In genomic region chr7:149414745-149415390, GRCh38 we compare ENCODE assay signal across 8 cellular contexts. TPM values are rescaled to one million over a fixed set of nuclear protein-coding genes. Genes with fewer than 3 reads are reported as not detected.
DNase-seq lines count a peak whose midpoint lies in the region; ATAC-seq, FAIRE-seq and TF ChIP-seq lines count a peak whose summit lies in the region.

No MANE protein-coding gene starts in this region.

- DNase-seq in LHCN-M2 (ENCODE audit: low read depth) (peak; percentile 12), body of pancreas (peak; percentile 28 to 46 (median 38)), small intestine (peak; percentile 3), Kasumi-1 (lab: John Stamatoyannopoulos, UW) (no peak), GM19240 (ENCODE audit: insufficient read length, low spot score) (no peak), GF-D8 (lab: John Stamatoyannopoulos, UW) (no peak)

- FAIRE-seq in small intestine (lab: Jason Lieb, UNC), result no peak

- H3K4me3 ChIP-seq in body of pancreas, result no peak overlapping the region
- peak overlapping the region; percentile 84 for H3K4me3 ChIP-seq in iPS-18c (ENCODE audit: insufficient read depth, low read depth, low read length)
- H3K4me3 ChIP-seq in small intestine (ENCODE audit: low read depth in 1 of 2, low read length in 2 of 2), result no peak overlapping the region

- intact Hi-C loops in body of pancreas (cut with DNase I), result no loop called here

- H3K36me3 ChIP-seq in body of pancreas (replicated peaks in 1 of 2; ENCODE audit: insufficient read depth in 1 of 2, low read depth in 2 of 2) (no peaks in the 10 kb centered on the region), small intestine (ENCODE audit: control insufficient read depth in 2 of 2, insufficient read depth in 2 of 2, low read length in 2 of 2) (no peaks in the 10 kb centered on the region)

- H3K9me3 ChIP-seq in body of pancreas, result no peaks in the 10 kb centered on the region
- H3K9me3 ChIP-seq in iPS-18c (ENCODE audit: control insufficient read depth, insufficient read depth, low read length), result no peaks in the 10 kb centered on the region
- no peaks in the 10 kb centered on the region for H3K9me3 ChIP-seq in small intestine (ENCODE audit: control insufficient read depth, low read depth)

- no peak for TF ChIP-seq CTCF in body of pancreas (IDR thresholded peaks at IDR 0.05)

- TF ChIP-seq POLR2A in body of pancreas (IDR thresholded peaks at IDR 0.05), result no peak

- ATAC-seq in body of pancreas, result no peak
- no peak for ATAC-seq in HG03196 (IDR thresholded peaks at IDR 0.05; ENCODE audit: unreplicated experiment)

- H3K27ac ChIP-seq in body of pancreas (no peak overlapping the region), small intestine (ENCODE audit: low read depth in 1 of 2, low read length in 1 of 2) (peak overlapping the region in 1 of 2 donors; percentile 1)

- WGBS in body of pancreas, 2 donors, result 6 to 8% methylated on average over 31 to 36 of the region's 36 CpGs
- 7 to 30% (median 22%) methylated on average over 36 of the region's 36 CpGs for WGBS in small intestine, 3 donors

- H3K27me3 ChIP-seq in body of pancreas, result no peaks in the 10 kb centered on the region
- H3K27me3 ChIP-seq in small intestine (ENCODE audit: control insufficient read depth in 2 of 2, insufficient read depth in 2 of 2, low read length in 2 of 2), result peaks cover 0 to 5% of the 10 kb centered on the region in 2 donors

- H3K4me1 ChIP-seq in body of pancreas (peaks cover 6% of the 10 kb centered on the region), small intestine (ENCODE audit: control insufficient read depth in 2 of 2, insufficient read depth in 1 of 2, low read depth in 1 of 2, low read length in 1 of 2) (no peaks in the 10 kb centered on the region)

RNA-seq across cellular contexts. Expression of gene ZNF777, which starts 46.0 kb away (rescaled TPM):
- total RNA-seq in LHCN-M2 (2014; rRNA removed), result 11.0 and 15.9 TPM in 2 replicates
- 9.9 TPM for polyA plus RNA-seq in LHCN-M2 (2012)
- 10 to 100 TPM in 1 of 2 donors, 1 to 10 TPM in 1; 8.3 to 10.5 TPM for total RNA-seq in body of pancreas
- 1 to 10 TPM; 3.0 to 8.6 (median 4.9) TPM for polyA plus RNA-seq in small intestine

Comparison
In these comparisons a context has a peak if more than half of its experiments do, and no peak if none do; other contexts are left out.
1. DNase-seq: peak in LHCN-M2 (single experiment), body of pancreas (4 of 4) and small intestine (single experiment); none in Kasumi-1 (0 of 2), GM19240 (single experiment) and GF-D8 (single experiment).